ENCODE assay signal across 8 cellular contexts in genomic region chr1:9910080-9910424, GRCh38. TPM values are rescaled to one million over a fixed set of nuclear protein-coding genes. Genes with fewer than 3 reads are reported as not detected.
DNase-seq lines count a peak whose midpoint lies in the region; ATAC-seq, FAIRE-seq and TF ChIP-seq lines count a peak whose summit lies in the region.

A gene with protein sequence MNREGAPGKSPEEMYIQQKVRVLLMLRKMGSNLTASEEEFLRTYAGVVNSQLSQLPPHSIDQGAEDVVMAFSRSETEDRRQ (minus strand): TSS chr1:9910269. CDS start chr1:9872064, 38,205 bp downstream.

- H3K4me3 Mint-ChIP-seq in T-helper 2 cell treated with Interferon-gamma antibody and Interleukin-4, amounts not matched to agents 5 μg/mL and 100 μg/mL, for 36 hours, result peak within 1 kb of the TSS; percentile 98
- H3K4me3 Mint-ChIP-seq in glutamatergic neuron (ENCODE audit: unreplicated experiment), result peak within 1 kb of the TSS; percentile 99
- peak within 1 kb of the TSS; percentile 99 for H3K4me3 Mint-ChIP-seq in progenitor cell of endocrine pancreas (ENCODE audit: low read depth)

- no peak for FAIRE-seq in A549 (lab: Jason Lieb, UNC)

- H3K4me3 ChIP-seq in A549, result peak within 1 kb of the TSS; percentile 92

- H3K4me1 Mint-ChIP-seq in T-helper 2 cell treated with Interferon-gamma antibody and Interleukin-4, amounts not matched to agents 5 μg/mL and 100 μg/mL, for 36 hours (ENCODE audit: low read depth), result peaks cover 26% of the 10 kb centered on the region
- H3K4me1 Mint-ChIP-seq in glutamatergic neuron (ENCODE audit: low read depth, unreplicated experiment) (peaks cover 12% of the 10 kb centered on the region), progenitor cell of endocrine pancreas (ENCODE audit: low read depth) (peaks cover 42% of the 10 kb centered on the region)

- no peaks in the 10 kb centered on the region for H3K27me3 Mint-ChIP-seq in T-helper 2 cell treated with Interferon-gamma antibody and Interleukin-4, amounts not matched to agents 5 μg/mL and 100 μg/mL, for 36 hours (ENCODE audit: low read depth)
- H3K27me3 Mint-ChIP-seq in glutamatergic neuron (ENCODE audit: unreplicated experiment) (peaks cover 9% of the 10 kb centered on the region), progenitor cell of endocrine pancreas (no peaks in the 10 kb centered on the region)

- no peak for TF ChIP-seq RAD21 in A549 (conservative IDR thresholded peaks at IDR 0.05 in 1 of 2, IDR thresholded peaks at IDR 0.05 in 1 of 2)

- no peak for TF ChIP-seq CTCF in A549 (IDR thresholded peaks at IDR 0.05)
- no peak for TF ChIP-seq CTCF in glutamatergic neuron (IDR thresholded peaks at IDR 0.05; ENCODE audit: partially characterized antibody, unreplicated experiment)
- no peak for TF ChIP-seq CTCF in progenitor cell of endocrine pancreas (IDR thresholded peaks at IDR 0.05; ENCODE audit: unreplicated experiment)

- ATAC-seq in A549, result peak; percentile 71 to 89
- ATAC-seq in HG03159 (IDR thresholded peaks at IDR 0.05; ENCODE audit: unreplicated experiment), result peak; percentile 75
- ATAC-seq in HG03378 (IDR thresholded peaks at IDR 0.05; ENCODE audit: unreplicated experiment), result no peak

- peaks cover 13% of the 10 kb centered on the region; the same call in 2 of the 3 replicates for H3K4me1 ChIP-seq in A549

- H3K9me3 ChIP-seq in A549, result no peaks in the 10 kb centered on the region

- CTCF ChIA-PET in A549 (lab: Yijun Ruan, JAX), result no interaction called here

- no peaks in the 10 kb centered on the region for H3K36me3 Mint-ChIP-seq in T-helper 2 cell treated with Interferon-gamma antibody and Interleukin-4, amounts not matched to agents 5 μg/mL and 100 μg/mL, for 36 hours (ENCODE audit: low read depth)
- H3K36me3 Mint-ChIP-seq in glutamatergic neuron (ENCODE audit: unreplicated experiment) (no peaks in the 10 kb centered on the region), progenitor cell of endocrine pancreas (ENCODE audit: insufficient read depth) (peaks cover 4% of the 10 kb centered on the region)

- no CpG with 5 or more reads among the region's 54 CpGs for WGBS in A549 (ENCODE audit: missing lambda C conversion rate)

- no peaks in the 10 kb centered on the region for H3K9me3 Mint-ChIP-seq in T-helper 2 cell treated with Interferon-gamma antibody and Interleukin-4, amounts not matched to agents 5 μg/mL and 100 μg/mL, for 36 hours
- H3K9me3 Mint-ChIP-seq in glutamatergic neuron (ENCODE audit: unreplicated experiment) (peaks cover 8% of the 10 kb centered on the region), progenitor cell of endocrine pancreas (ENCODE audit: low read depth) (no peaks in the 10 kb centered on the region)

- POLR2A ChIA-PET in A549 (lab: Yijun Ruan, JAX), result no interaction called here

- TF ChIP-seq POLR2A in A549 (IDR thresholded peaks at IDR 0.05; ENCODE audit: low read length) (peak; percentile 44), GM18951 (IDR thresholded peaks at IDR 0.05; ENCODE audit: extremely low read depth, insufficient read depth, insufficient read length) (peak; percentile 67)

- H3K27ac ChIP-seq in A549, result peak within 1 kb of the TSS; percentile 81 to 89

- H3K27ac Mint-ChIP-seq in T-helper 2 cell treated with Interferon-gamma antibody and Interleukin-4, amounts not matched to agents 5 μg/mL and 100 μg/mL, for 36 hours, result peak within 1 kb of the TSS; percentile 96
- H3K27ac Mint-ChIP-seq in glutamatergic neuron (ENCODE audit: unreplicated experiment) (peak within 1 kb of the TSS; percentile 94), progenitor cell of endocrine pancreas (peak within 1 kb of the TSS; percentile 99)

- in situ Hi-C loops in GM18951 (cut with MboI; ENCODE audit: low sequenced_read_pairs, unreplicated experiment), result no loop called here

- DNase-seq in A549 (ENCODE audit: low read depth in 1 of 2, low spot score in 1 of 2) (peak in 1 of 2 experiments; percentile 62), glutamatergic neuron (no peak), progenitor cell of endocrine pancreas (ENCODE audit: low spot score, unreplicated experiment) (no peak), LoVo (ENCODE audit: low spot score) (no peak)
- DNase-seq in T-helper 2 cell treated with Interferon-gamma antibody and Interleukin-4, amounts not matched to agents 5 μg/mL and 100 μg/mL, for 36 hours (ENCODE audit: low spot score), result no peak

- peak within 1 kb of the TSS; percentile 96 for H3K4me2 ChIP-seq in A549

- TF ChIP-seq EP300 in A549 (IDR thresholded peaks at IDR 0.05), result no peak

TF ChIP-seq in A549, 52 proteins besides CTCF, POLR2A, EP300 and RAD21:
- TF ChIP-seq USF2 (IDR thresholded peaks at IDR 0.05) (no peak), ZC3H11A (IDR thresholded peaks at IDR 0.05) (no peak), E2F6 (IDR thresholded peaks at IDR 0.05; ENCODE audit: borderline replicate concordance, low read depth) (no peak), MAFK (IDR thresholded peaks at IDR 0.05; ENCODE audit: partially characterized antibody) (no peak), HOXB5 (CRISPR knock-in tag; IDR thresholded peaks at IDR 0.05) (no peak), HOXB13 (CRISPR knock-in tag; IDR thresholded peaks at IDR 0.05; ENCODE audit: low read depth) (no peak), RFX5 (IDR thresholded peaks at IDR 0.05) (no peak), ZFP36 (IDR thresholded peaks at IDR 0.05; ENCODE audit: borderline replicate concordance, partially characterized antibody) (no peak), FOSL2 (IDR thresholded peaks at IDR 0.05) (no peak), FOSL2 (CRISPR knock-in tag; IDR thresholded peaks at IDR 0.05) (no peak), GATA3 (IDR thresholded peaks at IDR 0.05; ENCODE audit: borderline replicate concordance) (no peak), RARB (CRISPR knock-in tag; IDR thresholded peaks at IDR 0.05) (no peak), SREBF2 (IDR thresholded peaks at IDR 0.05) (no peak), ESRRA (IDR thresholded peaks at IDR 0.05; ENCODE audit: borderline replicate concordance, low read length) (no peak), NPAS2 (CRISPR knock-in tag; IDR thresholded peaks at IDR 0.05; ENCODE audit: borderline replicate concordance) (no peak), KDM1A (IDR thresholded peaks at IDR 0.05; ENCODE audit: low read depth) (no peak), SMC3 (IDR thresholded peaks at IDR 0.05) (no peak), MYC (IDR thresholded peaks at IDR 0.05; ENCODE audit: borderline replicate concordance, low read length) (no peak), BCL3 (IDR thresholded peaks at IDR 0.05) (no peak)
- TF ChIP-seq, protein P1, sequence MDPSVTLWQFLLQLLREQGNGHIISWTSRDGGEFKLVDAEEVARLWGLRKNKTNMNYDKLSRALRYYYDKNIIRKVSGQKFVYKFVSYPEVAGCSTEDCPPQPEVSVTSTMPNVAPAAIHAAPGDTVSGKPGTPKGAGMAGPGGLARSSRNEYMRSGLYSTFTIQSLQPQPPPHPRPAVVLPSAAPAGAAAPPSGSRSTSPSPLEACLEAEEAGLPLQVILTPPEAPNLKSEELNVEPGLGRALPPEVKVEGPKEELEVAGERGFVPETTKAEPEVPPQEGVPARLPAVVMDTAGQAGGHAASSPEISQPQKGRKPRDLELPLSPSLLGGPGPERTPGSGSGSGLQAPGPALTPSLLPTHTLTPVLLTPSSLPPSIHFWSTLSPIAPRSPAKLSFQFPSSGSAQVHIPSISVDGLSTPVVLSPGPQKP (IDR thresholded peaks at IDR 0.05; ENCODE audit: low read depth, low read length), result no peak

RNA-seq across cellular contexts. Expression of the gene that starts here (rescaled TPM):
- polyA plus RNA-seq in A549 (2011; rRNA removed), result 7.7 and 10.4 TPM in 2 replicates
- polyA plus RNA-seq in A549 (2012; cell fraction: cytosol; rRNA removed), result 8.2 and 10.0 TPM in 2 replicates
- polyA plus RNA-seq in A549 (2012; cell fraction: nucleus; rRNA removed), result 5.7 and 5.8 TPM in 2 replicates
- 4.9 to 5.6 TPM (median 5.1 TPM) in 3 replicates for polyA plus RNA-seq in A549 (2017; fragmentation: RNase III; extraction: RNeasy Plus Mini Kit Qiagen cat#74134 plus additional on column Dnase treatment)
- 8.5 and 10.9 TPM in 2 replicates for polyA minus RNA-seq in A549 (2011; rRNA and poly(A)+ RNA removed)
- total RNA-seq in glutamatergic neuron (ENCODE audit: unreplicated experiment), result 50.7 TPM
- 74.9 and 79.9 TPM in 2 replicates for total RNA-seq in progenitor cell of endocrine pancreas
